In the genomic region with DNA sequence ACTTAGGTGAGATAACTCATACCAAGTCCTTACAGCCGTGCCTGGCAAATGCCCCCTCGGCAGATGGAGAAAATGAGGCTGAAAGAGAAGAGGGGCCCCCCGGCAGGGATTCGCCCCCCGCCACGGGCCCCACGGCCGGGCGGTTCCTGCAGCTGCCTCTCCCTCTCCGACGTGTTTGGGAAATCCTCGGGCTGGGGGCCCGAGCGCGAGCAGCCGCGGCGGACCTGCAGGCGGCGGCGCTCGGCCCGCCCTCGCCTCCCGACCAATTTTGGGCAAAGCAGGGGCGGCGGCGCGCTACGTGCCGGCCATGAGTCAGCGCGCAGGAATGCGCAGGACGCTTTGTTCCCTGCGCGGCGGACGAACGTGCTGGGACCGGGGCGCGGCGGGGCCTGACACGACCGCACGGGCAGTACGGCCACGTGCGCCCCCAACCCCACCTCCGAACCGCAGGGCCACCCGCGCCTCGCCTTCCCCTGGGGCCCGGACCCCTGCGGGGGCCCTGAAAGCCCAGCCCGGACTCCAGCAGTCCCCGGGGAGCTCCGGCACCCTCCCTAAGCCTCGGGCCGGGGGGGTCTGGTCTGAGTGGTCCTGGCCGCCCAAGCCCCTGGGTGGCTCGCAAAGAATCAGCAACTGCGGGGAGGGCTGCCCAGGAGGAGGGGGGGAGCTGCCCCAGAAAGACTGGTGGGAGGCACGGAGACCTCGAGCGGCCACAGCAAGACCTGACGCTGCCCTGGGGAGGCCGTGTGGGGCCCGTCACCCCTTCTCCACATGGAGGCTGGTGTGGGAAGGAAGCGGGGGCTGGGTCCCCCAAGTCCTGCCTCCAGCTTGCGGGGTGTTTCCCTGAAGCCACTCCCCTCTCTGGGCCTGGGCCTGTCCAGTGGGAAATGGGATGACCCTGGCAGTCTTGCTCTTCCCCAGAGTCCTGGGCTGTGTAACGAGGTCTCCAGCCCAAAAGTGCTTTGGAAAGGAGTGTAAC, we compare ENCODE assay signal across 8 cellular contexts. TPM values are rescaled to one million over a fixed set of nuclear protein-coding genes. Genes with fewer than 3 reads are reported as not detected.
DNase-seq lines count a peak whose midpoint lies in the region; ATAC-seq and TF ChIP-seq lines count a peak whose summit lies in the region.

No MANE protein-coding gene starts in this region.

- H3K4me1 ChIP-seq in left lung = peaks cover 20 to 53% of the 10 kb centered on the region in 2 donors

- intact Hi-C loops in left lung (cut with DNase I) = no loop called here

- peak; percentile 74 for ATAC-seq in left lung
- no peak for ATAC-seq in HG03520 (IDR thresholded peaks at IDR 0.05; ENCODE audit: unreplicated experiment)
- no peak for ATAC-seq in HG02588 (IDR thresholded peaks at IDR 0.05; ENCODE audit: unreplicated experiment)

- H3K4me3 ChIP-seq in choroid plexus epithelial cell (ENCODE audit: low read depth, low read length) (peak overlapping the region; percentile 28), left lung (peak overlapping the region; percentile 2 to 36)

- no peaks in the 10 kb centered on the region for H3K9me3 ChIP-seq in left lung

- peaks cover 0 to 22% of the 10 kb centered on the region in 2 donors for H3K27me3 ChIP-seq in left lung

- DNase-seq in AG08395 (ENCODE audit: low spot score) (peak; percentile 87), H4 (ENCODE audit: low spot score) (peak; percentile 92), RPMI8226 (peak; percentile 90), choroid plexus epithelial cell (ENCODE audit: low read depth) (peak; percentile 83), left lung (peak; percentile 83 to 93)
- DNase-seq in stimulated activated CD8-positive, alpha-beta memory T cell treated with anti-CD3 and anti-CD28 coated beads, Interleukin-2, amount 100 ng/mL, for 48 hours (ENCODE audit: low read depth in 2 of 2) = peak; percentile 48 to 51

- TF ChIP-seq CTCF in choroid plexus epithelial cell (conservative IDR thresholded peaks at IDR 0.05; ENCODE audit: low read depth, low read length) (no peak), left lung (IDR thresholded peaks at IDR 0.05) (peak in 1 of 2 donors; percentile 18)

- no peaks in the 10 kb centered on the region for H3K36me3 ChIP-seq in left lung

- peak overlapping the region; percentile 86 to 90 for H3K27ac ChIP-seq in left lung

RNA-seq across cellular contexts. Expression of gene EDN2, which starts 11.9 kb away (rescaled TPM):
- total RNA-seq in H4 (2014; rRNA removed; shearing (Covaris generic)) = 0.50 TPM in 1 of 2 replicates, not detected in the other
- total RNA-seq in left lung = 1 to 10 TPM in 1 of 2 donors, not detected in 1; 4.0 TPM
